Comparison of ENCODE assay signal across 27 cellular contexts in the genomic region with DNA sequence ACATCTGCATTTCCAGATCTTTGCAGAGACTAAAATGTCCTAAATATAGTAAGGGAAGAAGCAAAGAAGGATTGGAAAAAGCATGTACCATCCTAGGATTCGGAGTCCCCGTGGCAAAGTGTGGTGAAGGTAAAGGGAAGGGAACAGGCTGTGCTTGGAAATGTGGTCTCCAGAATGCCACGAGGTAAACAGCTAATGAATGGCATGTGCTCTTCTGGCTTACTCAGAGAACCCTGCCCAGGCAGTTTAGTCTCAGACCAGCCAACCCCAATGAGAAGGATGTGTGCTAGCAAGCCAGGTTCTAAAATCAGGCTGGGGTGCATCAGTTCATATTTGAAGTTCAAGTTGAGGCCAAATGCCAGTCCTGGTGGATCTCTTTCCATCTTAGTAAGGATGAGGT.
"Had no signal": no experiment of that assay in that cellular context is flagged by ENCODE, and none has a peak within 500 bp of the region (broad histone marks: within the 10 kb centered on the region; RNA-seq: fewer than 3 reads in every experiment).

No MANE protein-coding gene starts in this region.

- H3K27me3 ChIP-seq: brain microvascular endothelial cell, gastroesophageal sphincter had no signal

- H3K9me3 ChIP-seq: gastroesophageal sphincter had no signal

- H3K36me3 ChIP-seq: brain microvascular endothelial cell, gastroesophageal sphincter had no signal

- ATAC-seq: activated naive CD4-positive, alpha-beta T cell treated with anti-CD3 and anti-CD28 coated beads, Interleukin-2, amount 50 U/mL, for 72 hours; activated T-cell treated with anti-CD3 and anti-CD28 coated beads, Interleukin-2, amount 50 U/mL, for 72 hours; esophagus mucosa; gastroesophageal sphincter; T-helper 17 cell had no signal

- H3K27ac ChIP-seq: brain microvascular endothelial cell, coronary artery, dorsolateral prefrontal cortex, gastroesophageal sphincter had no signal

- DNase-seq: activated CD4-positive, alpha-beta memory T cell treated with anti-CD3 and anti-CD28 coated beads, Interleukin-2, amount 10 ng/mL, durations not matched to agents 7 days and 5 days; activated CD4-positive, alpha-beta T cell treated with anti-CD3 and anti-CD28 coated beads for 4 hours; activated CD4-positive, alpha-beta T cell treated with anti-CD3 and anti-CD28 coated beads, Interleukin-2, amount 10 ng/mL, durations not matched to agents 7 days and 5 days; activated CD4-positive, alpha-beta T cell treated with anti-CD3 and anti-CD28 coated beads, Interleukin-2, amount 50 U/mL, for 4 hours; activated CD4-positive, CD25-positive, alpha-beta regulatory T cell; activated CD4-positive, CD25-positive, alpha-beta regulatory T cell treated with anti-CD3 and anti-CD28 coated beads, Interleukin-2, amount 50 U/mL, for 72 hours; activated CD8-positive, alpha-beta memory T cell treated with anti-CD3 and anti-CD28 coated beads, Interleukin-2, amount 50 U/mL, for 48 hours; activated gamma-delta T cell; activated naive CD4-positive, alpha-beta T cell; activated naive CD4-positive, alpha-beta T cell treated with anti-CD3 and anti-CD28 coated beads, Interleukin-2, amount 10 ng/mL, durations not matched to agents 7 days and 5 days; activated naive CD8-positive, alpha-beta T cell treated with anti-CD3 and anti-CD28 coated beads, Interleukin-2, amount 10 ng/mL, durations not matched to agents 7 days and 5 days; activated T-cell treated with anti-CD3 and anti-CD28 coated beads for 4 hours; activated T-cell treated with anti-CD3 and anti-CD28 coated beads, Interleukin-2, amount 50 U/mL, for 24 hours; activated T-cell treated with anti-CD3 and anti-CD28 coated beads, Interleukin-2, amount 50 U/mL, for 72 hours; amniotic stem cell; anterior cingulate cortex; brain microvascular endothelial cell; dorsolateral prefrontal cortex; effector memory CD4-positive, alpha-beta T cell; endodermal cell; foreskin melanocyte; T-helper 1 cell; T-helper 17 cell had no signal

- H3K4me3 ChIP-seq: coronary artery, dorsolateral prefrontal cortex, gastroesophageal sphincter had no signal

- H3K4me1 ChIP-seq: gastroesophageal sphincter had no signal
